Comparison of ENCODE assay signal across 4 cellular contexts in the genomic region with DNA sequence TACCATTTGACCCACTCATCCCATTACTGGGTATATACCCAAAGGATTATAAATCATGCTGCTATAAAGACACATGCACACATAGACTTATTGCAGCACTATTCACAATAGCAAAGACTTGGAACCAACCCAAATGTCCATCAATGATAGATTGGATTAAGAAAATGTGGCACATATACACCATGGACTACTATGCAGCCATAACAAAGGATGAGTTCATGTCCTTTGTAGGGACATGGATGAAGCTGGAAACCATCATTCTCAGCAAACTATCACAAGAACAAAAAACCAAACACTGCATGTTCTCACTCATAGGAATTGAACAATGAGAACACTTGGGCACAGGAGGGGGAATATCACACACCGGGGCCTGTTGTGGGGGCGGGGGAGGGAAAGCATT. TPM values are rescaled to one million over a fixed set of nuclear protein-coding genes. Genes with fewer than 3 reads are reported as not detected.
"Had no signal": no experiment of that assay in that cellular context is flagged by ENCODE, and none has a peak within 500 bp of the region (broad histone marks: within the 10 kb centered on the region; RNA-seq: fewer than 3 reads in every experiment).

No MANE protein-coding gene starts in this region.

RNA-seq across cellular contexts. Expression of gene SLC17A8, which starts 14.0 kb away (rescaled TPM):
- total RNA-seq: LHCN-M2, M059J, MCF 10A, NCI-H460 had no signal
